ENCODE assay signal across 27 cellular contexts in genomic region chr2:58731488-58731869, GRCh38.
DNase-seq lines count a peak whose midpoint lies in the region; ATAC-seq and TF ChIP-seq lines count a peak whose summit lies in the region.
"Had no signal": no experiment of that assay in that cellular context is flagged by ENCODE, and none has a peak within 500 bp of the region (broad histone marks: within the 10 kb centered on the region; RNA-seq: fewer than 3 reads in every experiment).

No MANE protein-coding gene starts in this region.

- H3K36me3 Mint-ChIP-seq in osteocyte (ENCODE audit: unreplicated experiment): no peaks in the 10 kb centered on the region
- H3K36me3 Mint-ChIP-seq: activated naive CD4-positive, alpha-beta T cell treated with anti-CD3 and anti-CD28 coated beads, Interleukin-2, amount 50 U/mL, for 72 hours had no signal

- H3K4me3 Mint-ChIP-seq in osteocyte (ENCODE audit: unreplicated experiment): no peak overlapping the region
- H3K4me3 Mint-ChIP-seq: B cell; stimulated activated naive CD8-positive, alpha-beta T cell treated with anti-CD3 and anti-CD28 coated beads, Interleukin-15, Interleukin-2, amounts not matched to agents 100 ng/mL and 50 ng/mL, for 24 hours had no signal

- H3K4me3 ChIP-seq in Loucy (ENCODE audit: low read length, poor library complexity, severe bottlenecking) (peak overlapping the region; percentile 56), PC-3 (ENCODE audit: low read length) (no peak overlapping the region)
- H3K4me3 ChIP-seq: HAP-1, heart right ventricle, spleen had no signal

- H4K20me1 ChIP-seq in Loucy (ENCODE audit: insufficient read depth, low read length, poor library complexity, severe bottlenecking) (no peaks in the 10 kb centered on the region), PC-3 (ENCODE audit: low read length) (no peaks in the 10 kb centered on the region)

- H3K9me2 ChIP-seq in Loucy (replicated peaks; ENCODE audit: low read depth, low read length): no peaks in the 10 kb centered on the region
- H3K9me2 ChIP-seq in PC-3 (replicated peaks; ENCODE audit: low read length): no peaks in the 10 kb centered on the region
- H3K9me2 ChIP-seq: SK-N-SH had no signal

- ATAC-seq in PC-3: no peak
- no peak for ATAC-seq in GM21515 (IDR thresholded peaks at IDR 0.05; ENCODE audit: unreplicated experiment)
- ATAC-seq: activated naive CD4-positive, alpha-beta T cell treated with anti-CD3 and anti-CD28 coated beads, Interleukin-2, amount 50 U/mL, for 72 hours; heart right ventricle had no signal

- CTCF ChIA-PET in PC-3 (lab: Charles Lee): no interaction called here

- peaks cover 30% of the 10 kb centered on the region for H3K27me3 Mint-ChIP-seq in osteocyte (ENCODE audit: unreplicated experiment)

- intact Hi-C loops in PC-3 (cut with micrococcal nuclease): no loop called here

- peak overlapping the region; percentile 71 for H3K4me2 ChIP-seq in Loucy (ENCODE audit: low read depth, low read length, poor library complexity, severe bottlenecking)
- H3K4me2 ChIP-seq in PC-3 (ENCODE audit: low read length): no peak overlapping the region
- H3K4me2 ChIP-seq: SK-N-SH had no signal

- POLR2A ChIA-PET in PC-3 (lab: Charles Lee; ENCODE audit: unreplicated experiment): no interaction called here

- H3F3A ChIP-seq in Loucy (ENCODE audit: low read depth): peaks cover 21% of the 10 kb centered on the region
- no peaks in the 10 kb centered on the region for H3F3A ChIP-seq in PC-3 (ENCODE audit: low read length, unreplicated experiment)

- H3K27ac ChIP-seq in PC-3 (ENCODE audit: low read length): no peak overlapping the region
- H3K27ac ChIP-seq: heart right ventricle, spleen had no signal

- no peaks in the 10 kb centered on the region for H3K9me3 Mint-ChIP-seq in osteocyte (ENCODE audit: unreplicated experiment)
- H3K9me3 Mint-ChIP-seq: activated naive CD4-positive, alpha-beta T cell treated with anti-CD3 and anti-CD28 coated beads, Interleukin-2, amount 50 U/mL, for 72 hours; stimulated activated naive CD8-positive, alpha-beta T cell treated with anti-CD3 and anti-CD28 coated beads, Interleukin-15, Interleukin-2, amounts not matched to agents 100 ng/mL and 50 ng/mL, for 24 hours had no signal

- no peaks in the 10 kb centered on the region for H3K9me3 ChIP-seq in Loucy (ENCODE audit: insufficient read depth, low read depth, low read length)
- no peaks in the 10 kb centered on the region for H3K9me3 ChIP-seq in PC-3 (ENCODE audit: low read length)
- H3K9me3 ChIP-seq: Caco-2, HAP-1, heart right ventricle, SK-N-SH, spleen had no signal

- no TSS peak for BruUV-seq in PC-3 (replicated peaks; lab: Mats Ljungman, UMichigan)

- no peaks in the 10 kb centered on the region for H3K4me1 Mint-ChIP-seq in osteocyte (ENCODE audit: unreplicated experiment)

- no peaks in the 10 kb centered on the region for H3K36me3 ChIP-seq in Loucy (ENCODE audit: insufficient read depth, low read length)
- H3K36me3 ChIP-seq in PC-3 (ENCODE audit: low read depth, low read length): no peaks in the 10 kb centered on the region
- H3K36me3 ChIP-seq: HAP-1, heart right ventricle, spleen had no signal

- H2AFZ ChIP-seq in Loucy (ENCODE audit: low read length) (no peak overlapping the region), PC-3 (ENCODE audit: low read length) (no peak overlapping the region)

- H3K9ac ChIP-seq in Loucy (ENCODE audit: low read depth, low read length, poor library complexity, severe bottlenecking) (peak overlapping the region; percentile 80), PC-3 (ENCODE audit: low read length) (no peak overlapping the region)
- H3K9ac ChIP-seq: SK-N-SH had no signal

- H3K79me2 ChIP-seq in Loucy (ENCODE audit: insufficient read depth, low read length) (peaks cover 4% of the 10 kb centered on the region; the same call in 1 of the 2 replicates), PC-3 (ENCODE audit: low read length) (no peaks in the 10 kb centered on the region)

- no peak overlapping the region for H3K27ac Mint-ChIP-seq in osteocyte (ENCODE audit: unreplicated experiment)
- H3K27ac Mint-ChIP-seq: activated naive CD4-positive, alpha-beta T cell treated with anti-CD3 and anti-CD28 coated beads, Interleukin-2, amount 50 U/mL, for 72 hours; B cell; stimulated activated naive CD8-positive, alpha-beta T cell treated with anti-CD3 and anti-CD28 coated beads, Interleukin-15, Interleukin-2, amounts not matched to agents 100 ng/mL and 50 ng/mL, for 24 hours had no signal

- TF ChIP-seq CTCF in Loucy (conservative IDR thresholded peaks at IDR 0.05; ENCODE audit: low read length) (no peak), PC-3 (conservative IDR thresholded peaks at IDR 0.05; ENCODE audit: low read depth, low read length) (no peak), osteocyte (IDR thresholded peaks at IDR 0.05) (no peak)

- H3K4me1 ChIP-seq in Loucy (ENCODE audit: insufficient read depth, low read length, poor library complexity, severe bottlenecking): peaks cover 89% of the 10 kb centered on the region
- H3K4me1 ChIP-seq in PC-3 (ENCODE audit: insufficient read depth, low read length): peaks cover 29% of the 10 kb centered on the region
- H3K4me1 ChIP-seq: Caco-2, HAP-1, heart right ventricle, spleen had no signal

- DNase-seq in CD1c-positive myeloid dendritic cell (ENCODE audit: extremely low spot score) (peak; percentile 81), PC-3 (peak; percentile 8), amniotic epithelial cell (ENCODE audit: low read depth) (peak; percentile 27), activated gamma-delta T cell (lab: John Stamatoyannopoulos, UW) (no peak), iPS-NIHi11 (ENCODE audit: low spot score) (no peak), osteocyte (ENCODE audit: extremely low spot score, unreplicated experiment) (no peak)
- DNase-seq: activated CD4-positive, alpha-beta T cell treated with anti-CD3 and anti-CD28 coated beads for 1 hour; Caco-2; cerebellar nuclear complex; DND-41; heart right ventricle; mesenchymal stem cell; NCI-H1105 treated with DMSO at 0.1 percent for 48 hours; NCI-H2081; NCI-H345; NCI-H82; occipital lobe; SK-N-SH; spleen; stimulated activated CD4-positive, alpha-beta T cell treated with anti-CD3 and anti-CD28 coated beads, Interleukin-4, amount 100 ng/mL, for 1 hour; T-helper 9 cell had no signal

- H3K27me3 ChIP-seq in Loucy (ENCODE audit: insufficient read depth, low read length, poor library complexity, severe bottlenecking) (no peaks in the 10 kb centered on the region), PC-3 (ENCODE audit: low read length) (no peaks in the 10 kb centered on the region)
- H3K27me3 ChIP-seq: heart right ventricle, spleen had no signal

Comparison
In these comparisons a context has a peak if more than half of its experiments do, and no peak if none do; other contexts are left out.
1. DNase-seq: peak in CD1c-positive myeloid dendritic cell (single experiment), PC-3 (single experiment) and amniotic epithelial cell (single experiment); none in activated gamma-delta T cell (single experiment), iPS-NIHi11 (single experiment) and osteocyte (single experiment).